In genomic region chr16:55149622-55150021, GRCh38 we compare ENCODE assay signal across 6 cellular contexts.
"Had no signal": no experiment of that assay in that cellular context is flagged by ENCODE, and none has a peak within 500 bp of the region (broad histone marks: within the 10 kb centered on the region; RNA-seq: fewer than 3 reads in every experiment).

No MANE protein-coding gene starts in this region.

- DNase-seq: H9, HCEC 1CT, IMR-90, KG1 had no signal

- H3K4me3 ChIP-seq: GM23338, K562 had no signal

- H3K4me2 ChIP-seq: GM23338 had no signal

- ATAC-seq: GM23338, K562 had no signal

- H2AFZ ChIP-seq: GM23338 had no signal
